ENCODE assay signal across 19 cellular contexts in genomic region chr10:69677914-69678654, GRCh38. TPM values are rescaled to one million over a fixed set of nuclear protein-coding genes. Genes with fewer than 3 reads are reported as not detected.
DNase-seq lines count a peak whose midpoint lies in the region; ATAC-seq and TF ChIP-seq lines count a peak whose summit lies in the region.
"Had no signal": no experiment of that assay in that cellular context is flagged by ENCODE, and none has a peak within 500 bp of the region (broad histone marks: within the 10 kb centered on the region; RNA-seq: fewer than 3 reads in every experiment).

No MANE protein-coding gene starts in this region.

- H3K27me3 ChIP-seq in spleen (replicated peaks in 1 of 7), result peaks cover 0 to 63% (median 3%) of the 10 kb centered on the region in 7 donors
- no peaks in the 10 kb centered on the region for H3K27me3 ChIP-seq in H9 (ENCODE audit: insufficient read depth, low read length)

- no peaks in the 10 kb centered on the region for H3K23me2 ChIP-seq in H9 (ENCODE audit: insufficient read length, low read depth, low read length, poor library complexity, severe bottlenecking)

- no peak overlapping the region for H2BK15ac ChIP-seq in H9 (ENCODE audit: low read depth, low read length)

- no peak overlapping the region for H3K27ac ChIP-seq in spleen
- H3K27ac ChIP-seq in H9 (ENCODE audit: insufficient read length, low read depth, low read length), result no peak overlapping the region

- no peak overlapping the region for H2AFZ ChIP-seq in H9 (ENCODE audit: low read length)

- H3K4me1 ChIP-seq in spleen, result no peaks in the 10 kb centered on the region
- no peaks in the 10 kb centered on the region for H3K4me1 ChIP-seq in H9 (ENCODE audit: insufficient read depth, low read length)
- H3K4me1 ChIP-seq: BE2C, HAP-1 had no signal

- TF ChIP-seq CTCF in spleen (IDR thresholded peaks at IDR 0.05 in 8 of 11, conservative IDR thresholded peaks at IDR 0.05 in 3 of 11), result no peak
- TF ChIP-seq CTCF in H9 (conservative IDR thresholded peaks at IDR 0.05), result no peak

- no peak overlapping the region for H2AK5ac ChIP-seq in H9 (ENCODE audit: insufficient read length, low read length)

- no peaks in the 10 kb centered on the region for H3K36me3 Mint-ChIP-seq in H9 (ENCODE audit: insufficient read depth in 1 of 3, low read depth in 3 of 3)
- H3K36me3 Mint-ChIP-seq: CD4-positive, CD25-positive, alpha-beta regulatory T cell; CD8-positive, alpha-beta memory T cell had no signal

- H3K36me3 ChIP-seq in spleen, result no peaks in the 10 kb centered on the region
- H3K36me3 ChIP-seq: BE2C, HAP-1 had no signal

- H3K23ac ChIP-seq in H9 (ENCODE audit: insufficient read length, low read depth, low read length), result no peak overlapping the region

- intact Hi-C loops in spleen (cut with DNase I; ENCODE audit: low total_unique reads), result no loop called here

- no peak overlapping the region for H4K8ac ChIP-seq in H9 (replicated peaks; ENCODE audit: insufficient read length, low read depth, low read length)

- no peak overlapping the region for H3K4me3 Mint-ChIP-seq in H9
- H3K4me3 Mint-ChIP-seq: CD4-positive, CD25-positive, alpha-beta regulatory T cell; CD8-positive, alpha-beta memory T cell had no signal

- H3K4me1 Mint-ChIP-seq in H9, result peaks cover 17 to 18% of the 10 kb centered on the region in 2 experiments
- H3K4me1 Mint-ChIP-seq: CD4-positive, CD25-positive, alpha-beta regulatory T cell; CD8-positive, alpha-beta memory T cell had no signal

- H3K4me3 ChIP-seq in spleen, result no peak overlapping the region
- H3K4me3 ChIP-seq: HAP-1, K562 had no signal

- peak; percentile 56 for DNase-seq in NCI-H1694 (lab: John Stamatoyannopoulos, UW)
- peak; percentile 42 for DNase-seq in NCI-H69 (lab: John Stamatoyannopoulos, UW)
- no peak for DNase-seq in left lobe of liver (ENCODE audit: low spot score)
- peak; percentile 18 for DNase-seq in spleen
- no peak for DNase-seq in H9
- DNase-seq in DMS114 treated with DMSO at 0.1 percent for 48 hours (lab: John Stamatoyannopoulos, UW; ENCODE audit: unreplicated experiment), result no peak
- DNase-seq in H4 (ENCODE audit: low spot score), result no peak
- DNase-seq: ACHN; BE2C; C1 segment of cervical spinal cord; CD4-positive, CD25-positive, alpha-beta regulatory T cell; CD8-positive, alpha-beta memory T cell; COR-L47; DMS79 treated with DMSO at 0.1 percent for 48 hours; GF-D8; IMR-90 had no signal

- no peaks in the 10 kb centered on the region for H4K20me1 ChIP-seq in H9 (ENCODE audit: control insufficient read depth, insufficient read depth, insufficient read length)

- TF ChIP-seq POLR2A in spleen (IDR thresholded peaks at IDR 0.05), result no peak

- no peak overlapping the region for H2BK12ac ChIP-seq in H9 (ENCODE audit: insufficient read length, low read depth, low read length)

- H3K79me2 ChIP-seq in H9 (ENCODE audit: insufficient read depth, low read length), result no peaks in the 10 kb centered on the region

- H3K9me3 Mint-ChIP-seq in H9, result no peaks in the 10 kb centered on the region
- H3K9me3 Mint-ChIP-seq: CD8-positive, alpha-beta memory T cell had no signal

- no peak overlapping the region for H2BK120ac ChIP-seq in H9 (ENCODE audit: low read depth, low read length, poor library complexity, severe bottlenecking)

- no peak overlapping the region for H4K5ac ChIP-seq in H9 (ENCODE audit: insufficient read length, low read depth, low read length)

- H3K9me3 ChIP-seq in spleen (no peaks in the 10 kb centered on the region), H9 (ENCODE audit: control insufficient read depth, low read depth, low read length) (no peaks in the 10 kb centered on the region)
- H3K9me3 ChIP-seq: BE2C, HAP-1 had no signal

- H3K56ac ChIP-seq in H9 (ENCODE audit: insufficient read length, low read depth, low read length), result no peak overlapping the region

- no peak overlapping the region for H2BK20ac ChIP-seq in H9 (ENCODE audit: low read depth, low read length, poor library complexity, severe bottlenecking)

- H3K14ac ChIP-seq in H9 (ENCODE audit: insufficient read depth, low read length), result no peak overlapping the region

- ATAC-seq in left lobe of liver (peak; percentile 13), GM18907 (IDR thresholded peaks at IDR 0.05; ENCODE audit: unreplicated experiment) (no peak)
- ATAC-seq: K562 had no signal

- H3K27me3 Mint-ChIP-seq in H9 (ENCODE audit: low read depth), result peaks cover 20% of the 10 kb centered on the region

- H3K18ac ChIP-seq in H9 (ENCODE audit: insufficient read length, low read depth, low read length), result no peak overlapping the region

- H3K9ac ChIP-seq in H9 (ENCODE audit: extremely low read depth, insufficient read length, low read length), result no peak overlapping the region

- no peaks in the 10 kb centered on the region for H3K79me1 ChIP-seq in H9 (ENCODE audit: insufficient read depth, low read depth, low read length, poor library complexity, severe bottlenecking)

- H4K91ac ChIP-seq in H9 (ENCODE audit: insufficient read length, low read depth, low read length), result no peak overlapping the region

- H3T11ph ChIP-seq in H9 (ENCODE audit: low read length), result no peak overlapping the region

- H2BK5ac ChIP-seq in H9 (ENCODE audit: insufficient read length, low read length), result no peak overlapping the region

- no peak overlapping the region for H3K4ac ChIP-seq in H9 (ENCODE audit: low read depth, low read length)

- 76 to 81% (median 79%) methylated on average over 21 of the region's 21 CpGs for WGBS in spleen, 5 donors
- WGBS in H9 (ENCODE audit: extremely low coverage, insufficient read length, low lambda C conversion rate), result no CpG with 5 or more reads among the region's 21 CpGs

- H3K27ac Mint-ChIP-seq in H9, result no peak overlapping the region
- H3K27ac Mint-ChIP-seq: CD4-positive, CD25-positive, alpha-beta regulatory T cell had no signal

- H3K4me2 ChIP-seq in H9 (ENCODE audit: insufficient read depth, insufficient read length, low read length), result no peak overlapping the region

RNA-seq across cellular contexts. Expression of gene FAM241B, which starts 48.0 kb away (rescaled TPM):
- total RNA-seq in left lobe of liver, result 1.2 TPM
- 1 to 10 TPM in 6 of 7 donors, under 1 TPM in 1; 0.77 to 2.8 (median 1.8) TPM for total RNA-seq in spleen
- polyA plus RNA-seq in spleen, result 1 to 10 TPM; 1.6 to 3.2 (median 1.7) TPM
- total RNA-seq in H9 (2021), result 13.7 and 14.7 TPM in 2 replicates
- total RNA-seq in H4 (2014; rRNA removed; shearing (Covaris generic)), result 1.7 and 3.3 TPM in 2 replicates

Comparison
In these comparisons a context has a peak if more than half of its experiments do, and no peak if none do; other contexts are left out.
1. DNase-seq: peak in NCI-H1694 (single experiment), NCI-H69 (single experiment) and spleen (single experiment); none in left lobe of liver (single experiment), H9 (single experiment), DMS114 treated with DMSO at 0.1 percent for 48 hours (single experiment) and H4 (single experiment).